Comparison of ENCODE assay signal across 1 cellular context in the genomic region with DNA sequence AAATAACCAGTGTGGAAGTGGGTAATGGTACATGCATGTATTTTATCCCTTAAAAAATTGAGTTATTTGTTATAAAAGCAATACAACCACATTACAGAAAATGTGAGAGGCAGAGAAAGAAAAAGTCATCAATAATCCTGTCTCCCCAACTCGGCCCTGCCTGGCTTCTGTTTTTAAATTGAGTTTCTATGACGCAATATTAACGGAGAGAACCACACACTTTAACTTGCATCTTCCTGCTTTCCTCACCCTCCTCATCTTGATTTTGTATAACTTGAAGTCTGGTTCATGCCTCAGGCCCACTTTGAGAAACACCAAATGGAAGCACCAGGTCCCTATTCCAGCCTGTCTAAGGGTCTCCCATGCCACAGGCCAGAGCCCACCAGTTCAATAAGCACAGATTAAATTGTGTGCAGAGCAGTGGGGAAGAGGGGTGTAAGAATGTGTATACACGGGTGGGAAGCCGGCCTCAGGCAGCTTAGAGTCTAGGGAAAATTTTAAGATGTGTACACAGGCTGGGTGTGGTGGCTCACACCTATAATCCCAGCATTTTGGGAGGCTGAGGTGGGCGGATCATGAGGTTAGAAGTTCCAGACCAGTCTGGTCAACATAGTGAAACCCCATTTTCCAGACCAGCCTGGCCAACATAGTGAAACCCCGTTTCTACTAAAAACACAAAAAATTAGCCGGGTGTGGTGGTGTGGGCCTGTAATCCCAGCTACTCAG.
TF ChIP-seq lines count a peak whose summit lies in the region.

No MANE protein-coding gene starts in this region.

TF ChIP-seq in GM12878, 131 proteins besides CTCF, POLR2A, EP300 and RAD21 (continued from another document):
- no peak for TF ChIP-seq RCOR1 (conservative IDR thresholded peaks at IDR 0.05; ENCODE audit: low read depth, low read length)
- TF ChIP-seq MXI1 (IDR thresholded peaks at IDR 0.05; ENCODE audit: low read depth, low read length), result no peak
- TF ChIP-seq IKZF2 (IDR thresholded peaks at IDR 0.05), result no peak
- TF ChIP-seq FOXM1 (IDR thresholded peaks at IDR 0.05; ENCODE audit: low read depth, low read length), result no peak
